In genomic region chr2:74653985-74654882, GRCh38 we compare ENCODE assay signal across 8 cellular contexts. TPM values are rescaled to one million over a fixed set of nuclear protein-coding genes. Genes with fewer than 3 reads are reported as not detected.
DNase-seq lines count a peak whose midpoint lies in the region; ATAC-seq and TF ChIP-seq lines count a peak whose summit lies in the region.

SEMA4F (plus strand) TSS chr2:74654247; CDS start chr2:74654377, 130 bp downstream.

- DNase-seq in BJ (ENCODE audit: low read depth) (peak; percentile 77), NCI-H524 treated with DMSO at 0.1 percent for 48 hours (lab: John Stamatoyannopoulos, UW) (peak; percentile 69), dedifferentiated amniotic fluid mesenchymal stem cell (ENCODE audit: extremely low spot score) (peak; percentile 95), left lobe of liver (ENCODE audit: low spot score) (peak; percentile 97)
- DNase-seq in activated CD4-positive, alpha-beta T cell treated with anti-CD3 and anti-CD28 coated beads, Interleukin-2, amount 10 ng/mL, durations not matched to agents 24 days and 14 days = peak; percentile 98
- peak; percentile 95 for DNase-seq in stimulated activated CD4-positive, alpha-beta T cell treated with anti-CD3 and anti-CD28 coated beads, Interleukin-2, amount 100 ng/mL, for 24 hours

- no peak for TF ChIP-seq CTCF in BJ (IDR thresholded peaks at IDR 0.05; ENCODE audit: insufficient read depth, low read depth, low read length)

- CTCF ChIA-PET in BJ (lab: Yijun Ruan, JAX) = interaction anchor here (0.7 to 0.9 kb wide), 3 partner anchors 9 to 221 kb away, joined by 3 read pairs; no protein-coding TSS in a partner anchor

- peak within 1 kb of the TSS; percentile 84 for H3K4me3 Mint-ChIP-seq in activated CD4-positive, alpha-beta T cell treated with anti-CD3 and anti-CD28 coated beads, Interleukin-2, amount 10 ng/mL, durations not matched to agents 24 days and 14 days

- no peaks in the 10 kb centered on the region; the same call in 1 of the 2 replicates for H3K36me3 ChIP-seq in BJ (ENCODE audit: control insufficient read depth, insufficient read depth, low read length)

- peaks cover 17% of the 10 kb centered on the region for H3K27me3 Mint-ChIP-seq in activated CD4-positive, alpha-beta T cell treated with anti-CD3 and anti-CD28 coated beads, Interleukin-2, amount 10 ng/mL, durations not matched to agents 24 days and 14 days

- H3K27me3 ChIP-seq in BJ (ENCODE audit: control insufficient read depth, insufficient read depth, low read length) = no peaks in the 10 kb centered on the region

- ATAC-seq in GM19324 (IDR thresholded peaks at IDR 0.05; ENCODE audit: low FRiP score, unreplicated experiment) (peak; percentile 99), HG03460 (IDR thresholded peaks at IDR 0.05; ENCODE audit: unreplicated experiment) (peak; percentile 100), left lobe of liver (peak; percentile 99)

- peaks cover 10% of the 10 kb centered on the region for H3K4me1 Mint-ChIP-seq in activated CD4-positive, alpha-beta T cell treated with anti-CD3 and anti-CD28 coated beads, Interleukin-2, amount 10 ng/mL, durations not matched to agents 24 days and 14 days

- peaks cover 2% of the 10 kb centered on the region for H3K9me3 Mint-ChIP-seq in activated CD4-positive, alpha-beta T cell treated with anti-CD3 and anti-CD28 coated beads, Interleukin-2, amount 10 ng/mL, durations not matched to agents 24 days and 14 days

- H3K27ac Mint-ChIP-seq in activated CD4-positive, alpha-beta T cell treated with anti-CD3 and anti-CD28 coated beads, Interleukin-2, amount 10 ng/mL, durations not matched to agents 24 days and 14 days = peak within 1 kb of the TSS; percentile 38

- POLR2A ChIA-PET in BJ (lab: Charles Lee) = no interaction called here

- peak within 1 kb of the TSS; percentile 76 for H3K4me3 ChIP-seq in BJ (ENCODE audit: low read depth, low read length)

- intact Hi-C loops in activated CD4-positive, alpha-beta T cell treated with anti-CD3 and anti-CD28 coated beads, Interleukin-2, amount 10 ng/mL, durations not matched to agents 24 days and 14 days (cut with micrococcal nuclease) = loop anchor here (2.0 kb wide), 1 partner anchor 183 kb away; no protein-coding TSS in a partner anchor

- H3K36me3 Mint-ChIP-seq in activated CD4-positive, alpha-beta T cell treated with anti-CD3 and anti-CD28 coated beads, Interleukin-2, amount 10 ng/mL, durations not matched to agents 24 days and 14 days (ENCODE audit: low read depth) = no peaks in the 10 kb centered on the region

RNA-seq across cellular contexts. Expression of gene SEMA4F, which starts in this region (rescaled TPM):
- polyA plus RNA-seq in BJ (2011; rRNA removed) = 8.4 and 10.2 TPM in 2 replicates
- 5.1 and 6.2 TPM in 2 replicates for polyA minus RNA-seq in BJ (2011; rRNA and poly(A)+ RNA removed)
- total RNA-seq in activated CD4-positive, alpha-beta T cell treated with anti-CD3 and anti-CD28 coated beads, Interleukin-2, amount 10 ng/mL, durations not matched to agents 24 days and 14 days = 3.5 and 4.8 TPM in 2 replicates
- total RNA-seq in left lobe of liver = 2.6 TPM

Comparison
In these comparisons a context has a peak if more than half of its experiments do, and no peak if none do; other contexts are left out.
1. Peak in every context shown above with its lines: DNase-seq, ATAC-seq and H3K4me3 ChIP-seq.